In genomic region chr10:100346351-100346764, GRCh38 we compare ENCODE assay signal across 8 cellular contexts. TPM values are rescaled to one million over a fixed set of nuclear protein-coding genes. Genes with fewer than 3 reads are reported as not detected.
A peak's percentile ranks its signal among the peaks of the same experiment; 100 is the strongest.
DNase-seq lines count a peak whose midpoint lies in the region; ATAC-seq and TF ChIP-seq lines count a peak whose summit lies in the region.

No MANE protein-coding gene starts in this region.

- BruUV-seq in Caco-2 (replicated peaks; lab: Mats Ljungman, UMichigan), result no TSS peak

- H3K27me3 ChIP-seq in Caco-2 (replicated peaks; ENCODE audit: control insufficient read depth, insufficient read depth, low read length) (no peaks in the 10 kb centered on the region), thyroid gland (no peaks in the 10 kb centered on the region)

- H3K27me3 Mint-ChIP-seq in Caco-2 (ENCODE audit: insufficient read depth, unreplicated experiment) (no peaks in the 10 kb centered on the region), glutamatergic neuron (ENCODE audit: unreplicated experiment) (peaks cover 18% of the 10 kb centered on the region), osteocyte (ENCODE audit: unreplicated experiment) (no peaks in the 10 kb centered on the region)
- H3K27me3 Mint-ChIP-seq in activated naive CD4-positive, alpha-beta T cell treated with anti-CD3 and anti-CD28 coated beads, Interleukin-2, amount 10 ng/mL, durations not matched to agents 7 days and 5 days, result peaks cover 2% of the 10 kb centered on the region

- H3K36me3 Mint-ChIP-seq in Caco-2 (ENCODE audit: insufficient read depth, unreplicated experiment) (peaks cover 46% of the 10 kb centered on the region), glutamatergic neuron (ENCODE audit: unreplicated experiment) (peaks cover 10% of the 10 kb centered on the region), osteocyte (ENCODE audit: unreplicated experiment) (peaks cover 19% of the 10 kb centered on the region)
- peaks cover 40% of the 10 kb centered on the region for H3K36me3 Mint-ChIP-seq in activated naive CD4-positive, alpha-beta T cell treated with anti-CD3 and anti-CD28 coated beads, Interleukin-2, amount 10 ng/mL, durations not matched to agents 7 days and 5 days

- H3K9me3 Mint-ChIP-seq in Caco-2 (ENCODE audit: unreplicated experiment) (no peaks in the 10 kb centered on the region), glutamatergic neuron (ENCODE audit: unreplicated experiment) (peaks cover 27% of the 10 kb centered on the region), osteocyte (ENCODE audit: unreplicated experiment) (no peaks in the 10 kb centered on the region)
- no peaks in the 10 kb centered on the region for H3K9me3 Mint-ChIP-seq in activated naive CD4-positive, alpha-beta T cell treated with anti-CD3 and anti-CD28 coated beads, Interleukin-2, amount 10 ng/mL, durations not matched to agents 7 days and 5 days

- TF ChIP-seq CTCF in Caco-2 (IDR thresholded peaks at IDR 0.05; ENCODE audit: insufficient read depth in 1 of 2, low read depth in 1 of 2, low read length in 1 of 2, severe bottlenecking in 1 of 2, unreplicated experiment in 1 of 2), result no peak
- TF ChIP-seq CTCF in glutamatergic neuron (IDR thresholded peaks at IDR 0.05; ENCODE audit: partially characterized antibody, unreplicated experiment), result no peak
- no peak for TF ChIP-seq CTCF in osteocyte (IDR thresholded peaks at IDR 0.05)
- TF ChIP-seq CTCF in thyroid gland (IDR thresholded peaks at IDR 0.05), result no peak

- ATAC-seq in GM19467 (IDR thresholded peaks at IDR 0.05; ENCODE audit: unreplicated experiment), result peak; percentile 42

- H3K9me3 ChIP-seq in Caco-2 (no peaks in the 10 kb centered on the region), thyroid gland (no peaks in the 10 kb centered on the region)

- peaks cover 49% of the 10 kb centered on the region for H3K4me1 Mint-ChIP-seq in Caco-2 (ENCODE audit: low read depth, unreplicated experiment)
- H3K4me1 Mint-ChIP-seq in activated naive CD4-positive, alpha-beta T cell treated with anti-CD3 and anti-CD28 coated beads, Interleukin-2, amount 10 ng/mL, durations not matched to agents 7 days and 5 days, result peaks cover 62% of the 10 kb centered on the region
- H3K4me1 Mint-ChIP-seq in glutamatergic neuron (ENCODE audit: low read depth, unreplicated experiment), result peaks cover 41% of the 10 kb centered on the region
- H3K4me1 Mint-ChIP-seq in osteocyte (ENCODE audit: unreplicated experiment), result peaks cover 62% of the 10 kb centered on the region

- peak overlapping the region; percentile 90 for H3K4me3 ChIP-seq in Caco-2 (ENCODE audit: low read depth, low read length)
- H3K4me3 ChIP-seq in thyroid gland (replicated peaks in 1 of 3), result peak overlapping the region in 2 of 3 donors; percentile 4 to 50

- intact Hi-C loops in Caco-2 (cut with micrococcal nuclease; ENCODE audit: unreplicated experiment), result loop anchor here (1.0 to 2.0 kb wide), 2 partner anchors 14 to 27 kb away; no protein-coding TSS in a partner anchor
- intact Hi-C loops in thyroid gland (cut with DNase I), result no loop called here

- POLR2A ChIA-PET in Caco-2 (lab: Charles Lee), result interaction anchor here (0.5 to 5.2 kb wide), 8 partner anchors 13 to 1284 kb away, joined by 3 to 155 read pairs (median 6); partner anchors contain the start of gene HIF1AN

- H3K27ac Mint-ChIP-seq in Caco-2 (ENCODE audit: unreplicated experiment) (peak overlapping the region; percentile 67), glutamatergic neuron (ENCODE audit: unreplicated experiment) (peak overlapping the region; percentile 99), osteocyte (ENCODE audit: unreplicated experiment) (peak overlapping the region; percentile 82)
- H3K27ac Mint-ChIP-seq in activated naive CD4-positive, alpha-beta T cell treated with anti-CD3 and anti-CD28 coated beads, Interleukin-2, amount 10 ng/mL, durations not matched to agents 7 days and 5 days, result peak overlapping the region; percentile 79

- H3K4me1 ChIP-seq in Caco-2 (peaks cover 31% of the 10 kb centered on the region), thyroid gland (peaks cover 4 to 15% of the 10 kb centered on the region in 2 donors)

- peaks cover 8% of the 10 kb centered on the region for H3K36me3 ChIP-seq in Caco-2 (ENCODE audit: control insufficient read depth, insufficient read depth, low read length)
- no peaks in the 10 kb centered on the region for H3K36me3 ChIP-seq in thyroid gland

- DNase-seq in Caco-2 (peak; percentile 81 to 82), HT-29 (ENCODE audit: low spot score) (peak; percentile 49), RPMI8226 (peak; percentile 67), glutamatergic neuron (peak; percentile 96), osteocyte (ENCODE audit: extremely low spot score, unreplicated experiment) (peak; percentile 89), thyroid gland (peak; percentile 21 to 29)
- DNase-seq in activated naive CD4-positive, alpha-beta T cell treated with anti-CD3 and anti-CD28 coated beads, Interleukin-2, amount 10 ng/mL, durations not matched to agents 7 days and 5 days, result peak; percentile 88

- WGBS in thyroid gland, 2 donors, result 0 to 3% methylated on average over 15 to 22 of the region's 36 CpGs

- no peak overlapping the region for H3K27ac ChIP-seq in thyroid gland

- H3K4me3 Mint-ChIP-seq in Caco-2 (ENCODE audit: unreplicated experiment) (peak overlapping the region; percentile 96), glutamatergic neuron (ENCODE audit: unreplicated experiment) (peak overlapping the region; percentile 97), osteocyte (ENCODE audit: unreplicated experiment) (peak overlapping the region; percentile 95)
- H3K4me3 Mint-ChIP-seq in activated naive CD4-positive, alpha-beta T cell treated with anti-CD3 and anti-CD28 coated beads, Interleukin-2, amount 10 ng/mL, durations not matched to agents 7 days and 5 days, result peak overlapping the region; percentile 99

- CTCF ChIA-PET in Caco-2 (lab: Charles Lee), result interaction anchor here (0.7 to 2.0 kb wide), 12 partner anchors 10 to 252 kb away, joined by 3 to 18 read pairs (median 8); partner anchors contain the start of gene HIF1AN
- CTCF ChIA-PET in activated naive CD4-positive, alpha-beta T cell treated with anti-CD3 and anti-CD28 coated beads, Interleukin-2, amount 10 ng/mL, durations not matched to agents 7 days and 5 days (lab: Charles Lee), result interaction anchor here (1.0 to 16.8 kb wide), 7 partner anchors 24 to 176 kb away, joined by 3 to 218 read pairs (median 5); no protein-coding TSS in a partner anchor

- no peak for TF ChIP-seq POLR2A in thyroid gland (IDR thresholded peaks at IDR 0.05)

RNA-seq across cellular contexts. Expression of gene SCD, which starts 0.7 kb away (rescaled TPM):
- 449 and 457 TPM in 2 replicates for total RNA-seq in Caco-2 (2022)
- total RNA-seq in HT-29 (2014; rRNA removed; shearing (Covaris generic)), result 253 and 267 TPM in 2 replicates
- 589 TPM for total RNA-seq in glutamatergic neuron (ENCODE audit: unreplicated experiment)
- 77.9 and 81.4 TPM in 2 replicates for total RNA-seq in osteocyte
- 10 to 100 TPM in 1 of 4 donors, 1 to 10 TPM in 3; 2.2 to 29.7 (median 5.1) TPM for total RNA-seq in thyroid gland

RNA-seq across cellular contexts. Expression of gene PKD2L1, which starts 16.3 kb away (rescaled TPM):
- total RNA-seq in Caco-2 (2022) (0.19 TPM in 1 of 2 replicates, not detected in the other), glutamatergic neuron (ENCODE audit: unreplicated experiment) (0.44 TPM), osteocyte (not detected in 2 replicates), thyroid gland (not detected)
- 0.21 TPM in 1 of 2 replicates, not detected in the other for total RNA-seq in HT-29 (2014; rRNA removed; shearing (Covaris generic))

RNA-seq across cellular contexts. Expression of gene BLOC1S2, which starts 59.9 kb away (rescaled TPM):
- total RNA-seq in Caco-2 (2022) (51.9 and 52.8 TPM in 2 replicates), glutamatergic neuron (ENCODE audit: unreplicated experiment) (82.9 TPM), osteocyte (23.7 and 27.5 TPM in 2 replicates), thyroid gland (10 to 100 TPM; 22.6 to 42.2 (median 37.0) TPM)
- 24.5 and 37.6 TPM in 2 replicates for total RNA-seq in HT-29 (2014; rRNA removed; shearing (Covaris generic))

Comparison
In these comparisons a context has a peak if more than half of its experiments do, and no peak if none do; other contexts are left out.
1. DNase-seq: peak in every context shown above with its lines; median percentile 96 in glutamatergic neuron; 89 in osteocyte; 88 in activated naive CD4-positive, alpha-beta T cell treated with anti-CD3 and anti-CD28 coated beads, Interleukin-2, amount 10 ng/mL, durations not matched to agents 7 days and 5 days; 82 in Caco-2; 67 in RPMI8226; 49 in HT-29; 25 in thyroid gland.